ENCODE assay signal across 20 cellular contexts in the genomic region with DNA sequence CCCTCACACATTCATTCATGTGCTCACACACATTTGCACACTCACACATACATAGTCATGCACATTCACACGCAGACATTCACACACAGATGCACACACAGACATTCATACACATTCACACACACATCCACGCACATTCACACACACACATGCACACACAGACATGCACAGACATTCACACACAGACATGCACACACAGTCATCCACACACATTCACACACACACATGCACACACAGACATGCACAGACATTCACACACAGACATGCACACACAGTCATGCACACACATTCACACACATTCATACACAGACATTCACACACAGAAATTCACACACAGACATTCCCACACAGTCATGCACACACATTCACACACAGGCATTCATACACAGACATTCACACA.
"Had no signal": no experiment of that assay in that cellular context is flagged by ENCODE, and none has a peak within 500 bp of the region (broad histone marks: within the 10 kb centered on the region; RNA-seq: fewer than 3 reads in every experiment).

No MANE protein-coding gene starts in this region.

- H3K4me3 ChIP-seq: K562 had no signal

- H3K9me3 ChIP-seq: SK-N-SH had no signal

- FAIRE-seq: K562, RCC 7860 had no signal

- H3K4me2 ChIP-seq: KMS-11, SK-N-SH had no signal

- H3K4me1 Mint-ChIP-seq: IgD-negative memory B cell had no signal

- H3K27ac ChIP-seq: KMS-11 had no signal

- DNase-seq: Kasumi-1, MM.1S, NCI-H1092 treated with DMSO at 0.1 percent for 48 hours, NCI-H1436, NCI-H187, NCI-H2029, NCI-H2081 treated with DMSO at 0.1 percent for 48 hours, NCI-H226, NCI-H446, NCI-H510A, NCI-H524 treated with DMSO at 0.1 percent for 48 hours, NCI-H69, NCI-H774, Right ventricle myocardium superior, RPMI8226, SK-N-SH had no signal

- H3K9ac ChIP-seq: KMS-11, SK-N-SH had no signal

- H3K4me3 Mint-ChIP-seq: IgD-negative memory B cell had no signal

- H3K36me3 Mint-ChIP-seq: IgD-negative memory B cell had no signal

- H3K27ac Mint-ChIP-seq: IgD-negative memory B cell had no signal

- ATAC-seq: K562 had no signal
